Comparison of ENCODE assay signal across 18 cellular contexts in the genomic region with DNA sequence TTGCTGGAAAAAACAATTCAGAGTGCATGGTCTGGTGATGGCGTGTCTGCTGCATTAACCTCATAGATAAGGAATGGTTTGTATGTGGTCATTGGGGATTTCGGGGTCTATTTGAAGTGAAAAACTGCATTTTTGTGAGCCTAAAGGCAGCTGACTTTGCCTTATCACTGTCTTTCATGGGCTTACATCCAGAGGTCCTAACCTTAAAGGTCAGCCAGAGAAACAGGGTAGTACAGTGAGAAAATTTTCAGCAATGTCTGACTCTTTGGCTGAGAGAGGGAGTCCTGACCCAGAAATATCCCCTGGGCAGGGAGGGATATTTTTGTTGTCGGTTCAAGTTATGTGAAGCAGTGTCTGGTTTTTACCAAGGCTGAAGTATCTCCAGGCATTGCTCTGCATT. TPM values are rescaled to one million over a fixed set of nuclear protein-coding genes. Genes with fewer than 3 reads are reported as not detected.
DNase-seq lines count a peak whose midpoint lies in the region; ATAC-seq, FAIRE-seq and TF ChIP-seq lines count a peak whose summit lies in the region.
"Had no signal": no experiment of that assay in that cellular context is flagged by ENCODE, and none has a peak within 500 bp of the region (broad histone marks: within the 10 kb centered on the region; RNA-seq: fewer than 3 reads in every experiment).

No MANE protein-coding gene starts in this region.

- no peak overlapping the region for H3K4me3 ChIP-seq in liver (ENCODE audit: low read depth in 1 of 3, low read length in 3 of 3)
- no peak overlapping the region for H3K4me3 ChIP-seq in HepG2 (replicated peaks in 1 of 3; ENCODE audit: insufficient read depth in 1 of 3, low read depth in 2 of 3, low read length in 3 of 3)
- no peak overlapping the region for H3K4me3 ChIP-seq in heart left ventricle
- H3K4me3 ChIP-seq: BLaER1 treated with 17β-estradiol and CSF1 and Interleukin-3, amounts not matched to agents 10 nM and 100 nM had no signal

- CTCF ChIA-PET in HepG2 (lab: Yijun Ruan, JAX; ENCODE audit: low intra/inter-chr PET ratio, low total read pairs), result no interaction called here

- TF ChIP-seq RAD21 in liver (IDR thresholded peaks at IDR 0.05) (peak in 1 of 2 donors; percentile 23), HepG2 (CRISPR knock-in tag; IDR thresholded peaks at IDR 0.05) (no peak)

- peaks cover 16% of the 10 kb centered on the region for H3K4me1 Mint-ChIP-seq in neural crest cell

- no TSS peak for BruUV-seq in HepG2 (replicated peaks; lab: Mats Ljungman, UMichigan)

- H3K27ac Mint-ChIP-seq in neural crest cell (ENCODE audit: unreplicated experiment), result no peak overlapping the region
- H3K27ac Mint-ChIP-seq: CD8-positive, alpha-beta memory T cell; HFFc6 had no signal

- TF ChIP-seq POLR2A in HepG2 (IDR thresholded peaks at IDR 0.05; ENCODE audit: insufficient read depth in 1 of 2, low read depth in 2 of 2, low read length in 2 of 2) (no peak), heart left ventricle (IDR thresholded peaks at IDR 0.05) (no peak)

- H3K4me2 ChIP-seq in HepG2 (ENCODE audit: low read depth, low read length), result no peak overlapping the region
- H3K4me2 ChIP-seq: BLaER1 treated with 17β-estradiol and CSF1 and Interleukin-3, amounts not matched to agents 10 nM and 100 nM; KMS-11 had no signal

- H3K4me1 ChIP-seq in liver (ENCODE audit: control insufficient read depth in 4 of 4, insufficient read depth in 4 of 4, low read length in 3 of 4), result peaks cover 5 to 19% (median 8%) of the 10 kb centered on the region in 4 donors
- peaks cover 7% of the 10 kb centered on the region; the same call in 1 of the 2 replicates for H3K4me1 ChIP-seq in HepG2 (ENCODE audit: insufficient read depth, low read length)
- peaks cover 0 to 38% (median 16%) of the 10 kb centered on the region in 12 donors for H3K4me1 ChIP-seq in heart left ventricle

- in situ Hi-C loops in HepG2 (cut with HindIII; ENCODE audit: extremely low pct_ligation_motif_present, low pct_unique_long_range_greater_than_20kb), result no loop called here

- no peak for ATAC-seq in HepG2
- ATAC-seq in heart left ventricle, result peak in 3 of 4 donors; percentile 23 to 66 (median 53)
- no peak for ATAC-seq in HG02852 (IDR thresholded peaks at IDR 0.05; ENCODE audit: unreplicated experiment)
- no peak for ATAC-seq in SK-N-SH treated with all-trans-retinoic acid at 6 μM for 48 hours

- POLR2A ChIA-PET in HepG2 (lab: Yijun Ruan, JAX), result no interaction called here

- no peak overlapping the region for H3K9ac ChIP-seq in liver (ENCODE audit: low read depth in 1 of 2, low read length in 2 of 2)
- H3K9ac ChIP-seq in HepG2 (ENCODE audit: insufficient read depth, low read depth, low read length), result no peak overlapping the region
- H3K9ac ChIP-seq: BLaER1 treated with 17β-estradiol and CSF1 and Interleukin-3, amounts not matched to agents 10 nM and 100 nM; KMS-11 had no signal

- H3K9me3 ChIP-seq in liver (ENCODE audit: control insufficient read depth in 4 of 4, low read length in 3 of 4) (no peaks in the 10 kb centered on the region), HepG2 (ENCODE audit: low read length) (no peaks in the 10 kb centered on the region), heart left ventricle (no peaks in the 10 kb centered on the region)
- H3K9me3 ChIP-seq: BLaER1 treated with 17β-estradiol and CSF1 and Interleukin-3, amounts not matched to agents 10 nM and 100 nM had no signal

- H3K4me3 Mint-ChIP-seq in neural crest cell, result peak overlapping the region; percentile 8
- H3K4me3 Mint-ChIP-seq: CD8-positive, alpha-beta memory T cell; HFFc6 had no signal

- H3K36me3 Mint-ChIP-seq in neural crest cell (ENCODE audit: low read depth), result peaks cover 5% of the 10 kb centered on the region

- H3K27ac ChIP-seq in liver (ENCODE audit: low read depth in 1 of 2, low read length in 2 of 2), result no peak overlapping the region
- no peak overlapping the region for H3K27ac ChIP-seq in HepG2 (ENCODE audit: extremely low read length, insufficient read depth, low read length)
- H3K27ac ChIP-seq in heart left ventricle, result no peak overlapping the region
- H3K27ac ChIP-seq: BLaER1 treated with 17β-estradiol and CSF1 and Interleukin-3, amounts not matched to agents 10 nM and 100 nM; KMS-11 had no signal

- H4K20me1 ChIP-seq in HepG2 (ENCODE audit: insufficient read depth, low read length), result no peaks in the 10 kb centered on the region

- no peak for TF ChIP-seq EP300 in HepG2 (IDR thresholded peaks at IDR 0.05; ENCODE audit: low read depth in 2 of 2, low read length in 2 of 2)
- TF ChIP-seq EP300 in HepG2 (CRISPR knock-in tag; IDR thresholded peaks at IDR 0.05; ENCODE audit: borderline replicate concordance), result no peak

- DNase-seq in HepG2 (ENCODE audit: low spot score), result no peak
- DNase-seq in heart left ventricle, result peak in 1 of 5 donors; percentile 16
- no peak for DNase-seq in neural crest cell (ENCODE audit: low read depth, low spot score)
- no peak for DNase-seq in iPS-NIHi7 (ENCODE audit: extremely low spot score)
- no peak for DNase-seq in GM19240 (ENCODE audit: insufficient read length, low spot score)
- DNase-seq: CD8-positive, alpha-beta memory T cell; HFFc6; NCI-H1436 treated with DMSO at 0.1 percent for 48 hours; NCI-H2029 treated with DMSO at 0.1 percent for 48 hours; NCI-H774 had no signal

- H3K36me3 ChIP-seq in liver (ENCODE audit: control insufficient read depth in 4 of 4, insufficient read depth in 3 of 4, low read depth in 1 of 4, low read length in 3 of 4), result no peaks in the 10 kb centered on the region
- no peaks in the 10 kb centered on the region for H3K36me3 ChIP-seq in HepG2 (replicated peaks in 1 of 2; ENCODE audit: control insufficient read depth in 1 of 2, insufficient read depth in 2 of 2, low read length in 2 of 2)
- no peaks in the 10 kb centered on the region for H3K36me3 ChIP-seq in heart left ventricle
- H3K36me3 ChIP-seq: BLaER1 treated with 17β-estradiol and CSF1 and Interleukin-3, amounts not matched to agents 10 nM and 100 nM had no signal

- peaks cover 3% of the 10 kb centered on the region for H3K9me3 Mint-ChIP-seq in neural crest cell

- no peak for TF ChIP-seq CTCF in liver (IDR thresholded peaks at IDR 0.05; ENCODE audit: low read depth, low read length, missing input control)
- no peak for TF ChIP-seq CTCF in HepG2 (CRISPR knock-in tag; IDR thresholded peaks at IDR 0.05)
- no peak for TF ChIP-seq CTCF in heart left ventricle (IDR thresholded peaks at IDR 0.05)
- no peak for TF ChIP-seq CTCF in neural crest cell (conservative IDR thresholded peaks at IDR 0.05)

- intact Hi-C loops in HepG2 (cut with micrococcal nuclease; ENCODE audit: unreplicated experiment), result loop anchor here (10.0 kb wide), 1 partner anchor 409 kb away; no protein-coding TSS in a partner anchor
- intact Hi-C loops in heart left ventricle (cut with DNase I), result loop anchor here in 3 of 10 donors (5.0 to 10.0 kb wide), 3 partner anchors 51 to 409 kb away; no protein-coding TSS in a partner anchor

- H3K79me2 ChIP-seq in HepG2 (ENCODE audit: insufficient read depth, low read length), result no peaks in the 10 kb centered on the region

- no peak for FAIRE-seq in HepG2 (lab: Jason Lieb, UNC)
- FAIRE-seq: A204.1, GM12892, H54 had no signal

- H3K27me3 Mint-ChIP-seq in neural crest cell (ENCODE audit: low read depth), result peaks cover 41% of the 10 kb centered on the region

- no peak overlapping the region for H2AFZ ChIP-seq in HepG2 (ENCODE audit: low read length)

- H3K27me3 ChIP-seq in liver (ENCODE audit: control insufficient read depth in 4 of 4, insufficient read depth in 4 of 4, low read length in 3 of 4) (no peaks in the 10 kb centered on the region), HepG2 (ENCODE audit: control insufficient read depth in 1 of 2, insufficient read depth in 2 of 2, low read length in 2 of 2) (peaks cover 0 to 25% of the 10 kb centered on the region in 2 experiments; a peak in 3 of 5 replicates), heart left ventricle (peaks cover 0 to 10% (median 0%) of the 10 kb centered on the region in 9 donors)

- 76% methylated on average over 3 of the region's 3 CpGs for WGBS in liver
- 22% methylated on average over 3 of the region's 3 CpGs for WGBS in HepG2 (ENCODE audit: low lambda C conversion rate)
- 48 to 55% (median 51%) methylated on average over 3 of the region's 3 CpGs for WGBS in heart left ventricle, 4 donors

TF ChIP-seq in liver, 16 proteins besides CTCF, POLR2A, EP300 and RAD21 (continues in another document):
- TF ChIP-seq JUND (IDR thresholded peaks at IDR 0.05), result no peak
- TF ChIP-seq NR2F2 (IDR thresholded peaks at IDR 0.05), result peak; percentile 99

TF ChIP-seq in SK-N-SH treated with all-trans-retinoic acid at 6 μM for 48 hours, 23 proteins besides CTCF, POLR2A, EP300 and RAD21 (continues in another document):
- TF ChIP-seq ZC3H10 (CRISPR knock-in tag; IDR thresholded peaks at IDR 0.05), result no peak

RNA-seq across cellular contexts. Expression of gene PCSK5, which starts 5.7 kb away (rescaled TPM):
- 1 to 10 TPM in 1 of 2 donors, under 1 TPM in 1; 0.93 to 3.6 TPM for total RNA-seq in liver
- polyA plus RNA-seq in liver, result under 1 TPM; 0.58 to 0.71 TPM
- 0.11 and 0.55 TPM in 2 replicates for total RNA-seq in HepG2 (2016; rRNA removed; fragmentation: Illumina TruSeq; extraction: Trizol)
- 0.20 and 0.35 TPM in 2 replicates for total RNA-seq in HepG2 (2016; cell fraction: cytosol; rRNA removed; fragmentation: Illumina TruSeq; extraction: Trizol; ENCODE audit: low read depth)
- total RNA-seq in HepG2 (2016; cell fraction: insoluble cytoplasmic fraction; rRNA removed; fragmentation: Illumina TruSeq; extraction: Trizol), result 0.15 and 0.39 TPM in 2 replicates
- total RNA-seq in HepG2 (2016; cell fraction: membrane; rRNA removed; fragmentation: Illumina TruSeq; extraction: Trizol), result 0.14 and 0.19 TPM in 2 replicates
- total RNA-seq in HepG2 (2016; cell fraction: nucleus; rRNA removed; fragmentation: Illumina TruSeq; extraction: Trizol), result 0.81 and 1.3 TPM in 2 replicates
- 0.39 and 0.66 TPM in 2 replicates for polyA plus RNA-seq in HepG2 (2011; rRNA removed)
- polyA plus RNA-seq in HepG2 (2011; cell fraction: cytosol; rRNA removed), result 0.42 and 0.55 TPM in 2 replicates
- polyA plus RNA-seq in HepG2 (2011; cell fraction: nucleus; rRNA removed), result 0.48 and 0.82 TPM in 2 replicates
- polyA plus RNA-seq in HepG2 (2012), result 0.13 and 0.63 TPM in 2 replicates
- polyA plus RNA-seq in HepG2 (2016; cell fraction: cytosol; fragmentation: Illumina TruSeq; extraction: Trizol; ENCODE audit: low read depth), result 0.02 TPM in 1 of 2 replicates, not detected in the other
- 0.15 and 0.16 TPM in 2 replicates for polyA plus RNA-seq in HepG2 (2016; cell fraction: insoluble cytoplasmic fraction; fragmentation: Illumina TruSeq; extraction: Trizol; ENCODE audit: low read depth)
- 0.05 and 0.18 TPM in 2 replicates for polyA plus RNA-seq in HepG2 (2016; cell fraction: membrane; fragmentation: Illumina TruSeq; extraction: Trizol; ENCODE audit: low read depth)
- 0.66 and 0.85 TPM in 2 replicates for polyA plus RNA-seq in HepG2 (2016; cell fraction: nucleus; fragmentation: Illumina TruSeq; extraction: Trizol; ENCODE audit: insufficient read depth, low read depth)
- 2.1 TPM in 1 of 2 replicates, not detected in the other for polyA minus RNA-seq in HepG2 (2011; rRNA and poly(A)+ RNA removed; ENCODE audit: low replicate concordance)
- polyA minus RNA-seq in HepG2 (2011; cell fraction: cytosol; rRNA and poly(A)+ RNA removed), result 0.30 and 0.88 TPM in 2 replicates
- polyA minus RNA-seq in HepG2 (2011; cell fraction: nucleus; rRNA and poly(A)+ RNA removed), result 1.9 and 3.5 TPM in 2 replicates
- 10 to 100 TPM in 1 of 9 donors, 1 to 10 TPM in 8; 3.9 to 13.6 (median 6.0) TPM for total RNA-seq in heart left ventricle
- 1 to 10 TPM; 1.3 to 1.9 TPM for polyA plus RNA-seq in heart left ventricle
- 2.7 and 3.1 TPM in 2 replicates for total RNA-seq in neural crest cell

Comparison
In these comparisons a context has a peak if more than half of its experiments do, and no peak if none do; other contexts are left out.
1. ATAC-seq: peak in heart left ventricle (3 of 4); none in HepG2 (single experiment), HG02852 (single experiment) and SK-N-SH treated with all-trans-retinoic acid at 6 μM for 48 hours (single experiment).